In the genomic region with DNA sequence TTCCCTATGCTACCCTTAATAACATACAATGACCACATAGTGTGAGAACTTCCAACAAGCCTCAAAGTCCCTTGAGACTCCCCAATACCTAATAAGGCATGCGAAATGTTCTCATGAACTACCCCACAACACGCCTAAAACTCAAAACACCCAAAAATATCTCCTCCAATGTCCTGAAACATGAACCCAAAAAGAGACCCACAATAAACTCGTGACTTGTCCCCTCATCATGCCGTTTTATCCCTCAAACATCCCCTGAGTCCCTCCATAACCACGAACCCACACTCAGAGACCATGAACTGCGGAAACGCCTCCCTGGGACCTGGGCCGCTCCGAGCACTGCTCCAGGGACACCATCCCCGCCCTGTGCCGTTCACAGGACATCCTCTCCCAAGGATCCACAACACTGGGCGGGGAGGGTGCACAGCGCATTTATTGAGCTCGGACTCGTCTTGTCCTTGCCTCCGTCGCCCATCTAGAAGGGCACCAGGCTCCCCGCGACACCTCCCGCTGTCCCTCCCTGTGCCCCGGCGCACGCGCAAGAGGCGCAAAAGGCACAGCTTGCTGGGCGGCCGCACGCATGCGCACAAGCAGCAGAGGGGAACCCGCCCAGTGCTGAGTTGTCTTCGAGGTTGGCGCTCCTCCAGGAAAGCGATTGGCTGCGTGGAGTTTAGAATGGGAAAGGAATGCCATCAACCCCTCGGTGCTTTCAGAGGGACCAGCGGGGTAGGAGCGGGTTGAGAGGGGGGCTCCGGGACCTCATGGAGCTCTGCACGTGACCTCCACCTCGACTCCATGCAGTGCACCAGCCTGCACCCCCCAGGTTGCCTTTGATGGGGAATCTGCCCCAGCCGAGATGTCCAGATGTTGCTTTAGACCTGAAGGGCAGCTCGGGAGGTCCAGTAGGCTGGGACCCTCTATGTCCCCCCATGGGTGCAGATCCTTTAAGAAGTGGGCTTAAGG, we compare ENCODE assay signal across 8 cellular contexts. TPM values are rescaled to one million over a fixed set of nuclear protein-coding genes. Genes with fewer than 3 reads are reported as not detected.
DNase-seq lines count a peak whose midpoint lies in the region; ATAC-seq and TF ChIP-seq lines count a peak whose summit lies in the region.

No MANE protein-coding gene starts in this region.

- H3K36me3 ChIP-seq in right lobe of liver = no peaks in the 10 kb centered on the region

- peak overlapping the region; percentile 46 to 65 (median 65) for H3K4me3 ChIP-seq in right lobe of liver

- 16% methylated on average over 14 of the region's 42 CpGs for WGBS in right lobe of liver (ENCODE audit: insufficient coverage, low coverage, low lambda C conversion rate, missing lambda C conversion rate)

- no peak for TF ChIP-seq CTCF in right lobe of liver (IDR thresholded peaks at IDR 0.05)

- H3K4me1 ChIP-seq in right lobe of liver = no peaks in the 10 kb centered on the region

- H3K27ac ChIP-seq in cingulate gyrus (ENCODE audit: low read depth, low read length) (peak overlapping the region; percentile 100), right lobe of liver (peak overlapping the region; percentile 75 to 82 (median 78))

- H3K9me3 ChIP-seq in right lobe of liver = no peaks in the 10 kb centered on the region

- peak; percentile 87 for DNase-seq in DMS53 treated with DMSO at 0.1 percent for 48 hours (lab: John Stamatoyannopoulos, UW; ENCODE audit: unreplicated experiment)
- peak; percentile 92 for DNase-seq in HCEC 1CT
- peak; percentile 100 for DNase-seq in NCI-H2227 treated with DMSO at 0.1 percent for 48 hours (lab: John Stamatoyannopoulos, UW)
- DNase-seq in activated CD4-positive, alpha-beta T cell treated with anti-CD3 and anti-CD28 coated beads for 48 hours = peak; percentile 90
- DNase-seq in right lobe of liver = peak; percentile 96 to 97 (median 96)
- peak; percentile 78 to 85 for DNase-seq in stimulated activated CD4-positive, alpha-beta T cell treated with anti-CD3 and anti-CD28 coated beads, Interleukin-4, amount 100 ng/mL, for 48 hours (ENCODE audit: low read depth in 2 of 2)

- H3K27me3 ChIP-seq in right lobe of liver = no peaks in the 10 kb centered on the region

- peak; percentile 87 to 97 (median 91) for ATAC-seq in right lobe of liver
- ATAC-seq in HG03280 (IDR thresholded peaks at IDR 0.05; ENCODE audit: unreplicated experiment) = no peak

- peak; percentile 86 for TF ChIP-seq POLR2A in right lobe of liver (IDR thresholded peaks at IDR 0.05)

- intact Hi-C loops in right lobe of liver (cut with DNase I) = no loop called here

RNA-seq across cellular contexts. Expression of a gene that starts 8.8 kb away (rescaled TPM):
- total RNA-seq in right lobe of liver = 1 to 10 TPM in 1 of 6 experiments, not detected in 5; 1.0 TPM

RNA-seq across cellular contexts. Expression of a gene that starts 10.5 kb away (rescaled TPM):
- total RNA-seq in right lobe of liver = 1 to 10 TPM in 5 of 6 experiments, under 1 TPM in 1; 0.99 to 2.0 (median 1.5) TPM

RNA-seq across cellular contexts. Expression of a gene that starts 14.2 kb away (rescaled TPM):
- total RNA-seq in right lobe of liver = 100 to 1,000 TPM in 4 of 6 experiments, 10 to 100 TPM in 2; 38.9 to 263 (median 140) TPM

RNA-seq across cellular contexts. Expression of a gene that starts 18.7 kb away (rescaled TPM):
- under 1 TPM in 1 of 6 experiments, not detected in 5; 0.49 TPM for total RNA-seq in right lobe of liver

RNA-seq across cellular contexts. Expression of a gene that starts 30.2 kb away (rescaled TPM):
- total RNA-seq in right lobe of liver = 10 to 100 TPM in 4 of 6 experiments, 1 to 10 TPM in 2; 5.6 to 23.6 (median 14.2) TPM
